1 cellular context compared by ENCODE assay signal in the genomic region with DNA sequence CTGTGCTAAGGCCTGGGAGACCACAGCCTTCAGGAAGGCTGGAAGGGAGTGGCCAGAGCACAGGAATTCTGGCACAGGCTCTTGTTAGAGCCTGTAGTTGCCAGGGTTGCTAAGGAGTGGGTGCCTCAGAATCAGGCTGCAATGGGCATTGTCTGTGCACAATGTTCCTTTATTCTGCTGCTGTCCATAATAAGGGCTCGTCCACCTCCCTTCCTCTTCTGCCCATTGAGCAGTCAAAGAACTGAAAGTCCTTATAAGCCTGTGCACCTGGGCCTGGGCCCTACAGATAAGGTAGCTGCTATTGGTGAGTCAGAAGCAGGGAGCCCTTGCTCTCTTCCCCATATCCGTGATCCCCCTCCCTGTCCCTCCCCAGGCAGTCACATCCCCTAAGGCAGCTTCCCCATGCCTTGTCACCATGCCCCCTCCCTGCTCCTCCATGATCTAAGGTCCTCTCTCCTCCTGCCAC.
A peak's percentile ranks its signal among the peaks of the same experiment; 100 is the strongest.
TF ChIP-seq lines count a peak whose summit lies in the region.

No MANE protein-coding gene starts in this region.

TF ChIP-seq in K562, 482 proteins besides CTCF, POLR2A, EP300 and RAD21 (continues in another document):
- peak; percentile 14; the same call in 1 of the 2 replicates for TF ChIP-seq EP400 (IDR thresholded peaks at IDR 0.05)
- TF ChIP-seq KLF6 (CRISPR knock-in tag; IDR thresholded peaks at IDR 0.05; ENCODE audit: borderline replicate concordance) = no peak
- TF ChIP-seq ZMIZ1 (IDR thresholded peaks at IDR 0.05; ENCODE audit: low read depth in 2 of 2, low read length in 2 of 2) = peak in 1 of 2 experiments; percentile 90; a peak in 2 of 4 replicates
- peak; percentile 66; the same call in 1 of the 2 replicates for TF ChIP-seq NBN (IDR thresholded peaks at IDR 0.05; ENCODE audit: low read depth)
- peak; percentile 80 for TF ChIP-seq NCOA1 (IDR thresholded peaks at IDR 0.05; ENCODE audit: low read depth)
- peak; percentile 65 for TF ChIP-seq ATF7 (IDR thresholded peaks at IDR 0.05)
- no peak for TF ChIP-seq ZFP1 (CRISPR knock-in tag; IDR thresholded peaks at IDR 0.05)
- TF ChIP-seq TFAP4 (CRISPR knock-in tag; IDR thresholded peaks at IDR 0.05; ENCODE audit: borderline replicate concordance) = peak; percentile 62
- TF ChIP-seq SUPT5H (IDR thresholded peaks at IDR 0.05) = 0 out of 2 replicates have a peak, but pooled peaks have one; percentile 39
- TF ChIP-seq NCOR1 (IDR thresholded peaks at IDR 0.05) = peak; percentile 92
- TF ChIP-seq MEIS2 (IDR thresholded peaks at IDR 0.05; ENCODE audit: partially characterized antibody) = peak; percentile 26
- TF ChIP-seq, protein P1, sequence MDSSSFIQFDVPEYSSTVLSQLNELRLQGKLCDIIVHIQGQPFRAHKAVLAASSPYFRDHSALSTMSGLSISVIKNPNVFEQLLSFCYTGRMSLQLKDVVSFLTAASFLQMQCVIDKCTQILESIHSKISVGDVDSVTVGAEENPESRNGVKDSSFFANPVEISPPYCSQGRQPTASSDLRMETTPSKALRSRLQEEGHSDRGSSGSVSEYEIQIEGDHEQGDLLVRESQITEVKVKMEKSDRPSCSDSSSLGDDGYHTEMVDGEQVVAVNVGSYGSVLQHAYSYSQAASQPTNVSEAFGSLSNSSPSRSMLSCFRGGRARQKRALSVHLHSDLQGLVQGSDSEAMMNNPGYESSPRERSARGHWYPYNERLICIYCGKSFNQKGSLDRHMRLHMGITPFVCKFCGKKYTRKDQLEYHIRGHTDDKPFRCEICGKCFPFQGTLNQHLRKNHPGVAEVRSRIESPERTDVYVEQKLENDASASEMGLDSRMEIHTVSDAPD (CRISPR knock-in tag; IDR thresholded peaks at IDR 0.05) = no peak
- TF ChIP-seq RBBP5 (IDR thresholded peaks at IDR 0.05; ENCODE audit: borderline replicate concordance, insufficient read depth, low read length, poor library complexity, severe bottlenecking) = peak; percentile 50
- peak; percentile 91 for TF ChIP-seq SOX6 (IDR thresholded peaks at IDR 0.05)
- TF ChIP-seq PML (IDR thresholded peaks at IDR 0.05; ENCODE audit: low read length) = peak; percentile 93
- TF ChIP-seq ZNF24 (IDR thresholded peaks at IDR 0.05) = 0 out of 2 replicates have a peak, but pooled peaks have one; percentile 25
- TF ChIP-seq NEUROD1 (IDR thresholded peaks at IDR 0.05; ENCODE audit: borderline replicate concordance, low read depth, low read length, partially characterized antibody) = peak; percentile 92
- TF ChIP-seq SMARCE1 (IDR thresholded peaks at IDR 0.05) = peak; percentile 99
- TF ChIP-seq, protein P2, sequence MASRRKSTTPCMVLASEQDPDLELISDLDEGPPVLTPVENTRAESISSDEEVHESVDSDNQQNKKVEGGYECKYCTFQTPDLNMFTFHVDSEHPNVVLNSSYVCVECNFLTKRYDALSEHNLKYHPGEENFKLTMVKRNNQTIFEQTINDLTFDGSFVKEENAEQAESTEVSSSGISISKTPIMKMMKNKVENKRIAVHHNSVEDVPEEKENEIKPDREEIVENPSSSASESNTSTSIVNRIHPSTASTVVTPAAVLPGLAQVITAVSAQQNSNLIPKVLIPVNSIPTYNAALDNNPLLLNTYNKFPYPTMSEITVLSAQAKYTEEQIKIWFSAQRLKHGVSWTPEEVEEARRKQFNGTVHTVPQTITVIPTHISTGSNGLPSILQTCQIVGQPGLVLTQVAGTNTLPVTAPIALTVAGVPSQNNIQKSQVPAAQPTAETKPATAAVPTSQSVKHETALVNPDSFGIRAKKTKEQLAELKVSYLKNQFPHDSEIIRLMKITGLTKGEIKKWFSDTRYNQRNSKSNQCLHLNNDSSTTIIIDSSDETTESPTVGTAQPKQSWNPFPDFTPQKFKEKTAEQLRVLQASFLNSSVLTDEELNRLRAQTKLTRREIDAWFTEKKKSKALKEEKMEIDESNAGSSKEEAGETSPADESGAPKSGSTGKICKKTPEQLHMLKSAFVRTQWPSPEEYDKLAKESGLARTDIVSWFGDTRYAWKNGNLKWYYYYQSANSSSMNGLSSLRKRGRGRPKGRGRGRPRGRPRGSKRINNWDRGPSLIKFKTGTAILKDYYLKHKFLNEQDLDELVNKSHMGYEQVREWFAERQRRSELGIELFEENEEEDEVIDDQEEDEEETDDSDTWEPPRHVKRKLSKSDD (conservative IDR thresholded peaks at IDR 0.05; ENCODE audit: low read length) = no peak
- no peak for TF ChIP-seq RFX1 (IDR thresholded peaks at IDR 0.05)
- peak; percentile 52 for TF ChIP-seq ZNF239 (CRISPR knock-in tag; IDR thresholded peaks at IDR 0.05)
- TF ChIP-seq WHSC1 (IDR thresholded peaks at IDR 0.05; ENCODE audit: low read length) = no peak
- peak; percentile 94 for TF ChIP-seq GATA2 (CRISPR knock-in tag; IDR thresholded peaks at IDR 0.05)
- TF ChIP-seq, protein P3, sequence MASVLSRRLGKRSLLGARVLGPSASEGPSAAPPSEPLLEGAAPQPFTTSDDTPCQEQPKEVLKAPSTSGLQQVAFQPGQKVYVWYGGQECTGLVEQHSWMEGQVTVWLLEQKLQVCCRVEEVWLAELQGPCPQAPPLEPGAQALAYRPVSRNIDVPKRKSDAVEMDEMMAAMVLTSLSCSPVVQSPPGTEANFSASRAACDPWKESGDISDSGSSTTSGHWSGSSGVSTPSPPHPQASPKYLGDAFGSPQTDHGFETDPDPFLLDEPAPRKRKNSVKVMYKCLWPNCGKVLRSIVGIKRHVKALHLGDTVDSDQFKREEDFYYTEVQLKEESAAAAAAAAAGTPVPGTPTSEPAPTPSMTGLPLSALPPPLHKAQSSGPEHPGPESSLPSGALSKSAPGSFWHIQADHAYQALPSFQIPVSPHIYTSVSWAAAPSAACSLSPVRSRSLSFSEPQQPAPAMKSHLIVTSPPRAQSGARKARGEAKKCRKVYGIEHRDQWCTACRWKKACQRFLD (CRISPR knock-in tag; IDR thresholded peaks at IDR 0.05) = no peak
- TF ChIP-seq, protein P4, sequence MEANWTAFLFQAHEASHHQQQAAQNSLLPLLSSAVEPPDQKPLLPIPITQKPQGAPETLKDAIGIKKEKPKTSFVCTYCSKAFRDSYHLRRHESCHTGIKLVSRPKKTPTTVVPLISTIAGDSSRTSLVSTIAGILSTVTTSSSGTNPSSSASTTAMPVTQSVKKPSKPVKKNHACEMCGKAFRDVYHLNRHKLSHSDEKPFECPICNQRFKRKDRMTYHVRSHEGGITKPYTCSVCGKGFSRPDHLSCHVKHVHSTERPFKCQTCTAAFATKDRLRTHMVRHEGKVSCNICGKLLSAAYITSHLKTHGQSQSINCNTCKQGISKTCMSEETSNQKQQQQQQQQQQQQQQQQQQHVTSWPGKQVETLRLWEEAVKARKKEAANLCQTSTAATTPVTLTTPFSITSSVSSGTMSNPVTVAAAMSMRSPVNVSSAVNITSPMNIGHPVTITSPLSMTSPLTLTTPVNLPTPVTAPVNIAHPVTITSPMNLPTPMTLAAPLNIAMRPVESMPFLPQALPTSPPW (CRISPR knock-in tag; IDR thresholded peaks at IDR 0.05) = peak; percentile 83
- no peak for TF ChIP-seq ZC3H4 (CRISPR knock-in tag; IDR thresholded peaks at IDR 0.05; ENCODE audit: borderline replicate concordance)
- TF ChIP-seq YY1 (IDR thresholded peaks at IDR 0.05; ENCODE audit: borderline replicate concordance in 1 of 3, control insufficient read depth in 1 of 3, extremely low read depth in 1 of 3, insufficient read depth in 3 of 3, insufficient read length in 1 of 3, insufficient replicate concordance in 2 of 3, low read depth in 1 of 3, low read length in 2 of 3) = peak in 2 of 3 experiments; percentile 59 to 72
- TF ChIP-seq SRF (CRISPR knock-in tag; IDR thresholded peaks at IDR 0.05) = peak in 1 of 2 experiments; percentile 87; a peak in 2 of 4 replicates
- TF ChIP-seq JUN (IDR thresholded peaks at IDR 0.05; ENCODE audit: borderline replicate concordance, low read depth, low read length) = peak; percentile 94
- peak; percentile 81; the same call in 1 of the 2 replicates for TF ChIP-seq JUN (CRISPR knock-in tag; IDR thresholded peaks at IDR 0.05; ENCODE audit: borderline replicate concordance)
- TF ChIP-seq OTX1 (CRISPR knock-in tag; IDR thresholded peaks at IDR 0.05) = no peak
- TF ChIP-seq ZBTB2 (IDR thresholded peaks at IDR 0.05) = peak; percentile 81
- peak; percentile 77 for TF ChIP-seq HDAC2 (IDR thresholded peaks at IDR 0.05)
- peak in 1 of 2 experiments; percentile 51; a peak in 2 of 4 replicates for TF ChIP-seq NRF1 (conservative IDR thresholded peaks at IDR 0.05 in 1 of 2, IDR thresholded peaks at IDR 0.05 in 1 of 2)
- TF ChIP-seq HNRNPL (IDR thresholded peaks at IDR 0.05; ENCODE audit: low read depth, low read length) = no peak
- TF ChIP-seq ZNF280B (CRISPR knock-in tag; IDR thresholded peaks at IDR 0.05) = no peak
- TF ChIP-seq SRSF7 (optimal IDR thresholded peaks at IDR 0.05; ENCODE audit: low read depth, low read length) = no peak
- TF ChIP-seq CBFA2T3 (IDR thresholded peaks at IDR 0.05) = peak; percentile 96
- TF ChIP-seq ZBTB7A (IDR thresholded peaks at IDR 0.05; ENCODE audit: borderline replicate concordance, control insufficient read depth, low read depth, low read length) = peak; percentile 92
- TF ChIP-seq MTA1 (IDR thresholded peaks at IDR 0.05; ENCODE audit: borderline replicate concordance) = peak; percentile 83; the same call in 1 of the 2 replicates
- TF ChIP-seq TEAD4 (IDR thresholded peaks at IDR 0.05; ENCODE audit: low read length) = peak; percentile 94
- no peak for TF ChIP-seq TEAD4 (CRISPR knock-in tag; IDR thresholded peaks at IDR 0.05; ENCODE audit: borderline replicate concordance)
- no peak for TF ChIP-seq TAF7 (tag; IDR thresholded peaks at IDR 0.05)
- peak; percentile 64 for TF ChIP-seq FOS (IDR thresholded peaks at IDR 0.05; ENCODE audit: extremely low read depth, insufficient read length)
- no peak for TF ChIP-seq PURB (CRISPR knock-in tag; IDR thresholded peaks at IDR 0.05; ENCODE audit: low read depth)
- TF ChIP-seq ZNF277 (CRISPR knock-in tag; IDR thresholded peaks at IDR 0.05; ENCODE audit: borderline replicate concordance) = no peak
- peak; percentile 87; the same call in 1 of the 2 replicates for TF ChIP-seq STAT5A (IDR thresholded peaks at IDR 0.05; ENCODE audit: borderline replicate concordance, low read length)
- TF ChIP-seq ZEB2 (IDR thresholded peaks at IDR 0.05) = peak; percentile 95
- TF ChIP-seq TGIF2 (CRISPR knock-in tag; IDR thresholded peaks at IDR 0.05) = no peak
- peak; percentile 32; the same call in 1 of the 2 replicates for TF ChIP-seq MAFK (IDR thresholded peaks at IDR 0.05; ENCODE audit: low read length)
- TF ChIP-seq CC2D1A (IDR thresholded peaks at IDR 0.05) = peak; percentile 90; the same call in 1 of the 2 replicates
